Comparison of ENCODE assay signal across 19 cellular contexts in the genomic region with DNA sequence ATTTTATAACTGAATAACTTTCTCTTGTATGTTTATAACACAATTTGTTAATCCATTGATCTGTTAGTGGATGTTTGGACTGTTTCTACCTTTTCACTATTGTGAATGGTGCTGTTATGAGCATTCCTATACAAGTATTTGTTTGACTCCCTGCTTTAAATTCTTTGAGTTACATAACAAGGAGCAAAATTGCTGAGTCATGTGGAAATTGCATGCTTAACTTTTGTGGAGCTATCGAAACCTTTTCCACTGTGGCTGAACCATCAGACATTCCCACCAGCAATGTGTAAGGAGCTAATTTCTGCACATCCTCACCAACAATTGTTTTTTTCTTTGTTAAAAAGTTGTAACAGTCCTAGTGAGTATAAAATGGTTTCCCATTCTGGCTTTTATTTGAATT.
"Had no signal": no experiment of that assay in that cellular context is flagged by ENCODE, and none has a peak within 500 bp of the region (broad histone marks: within the 10 kb centered on the region; RNA-seq: fewer than 3 reads in every experiment).

No MANE protein-coding gene starts in this region.

- DNase-seq: activated CD4-positive, CD25-positive, alpha-beta regulatory T cell treated with anti-CD3 and anti-CD28 coated beads, Interleukin-2, amount 50 U/mL, for 72 hours; activated naive CD4-positive, alpha-beta T cell treated with anti-CD3 and anti-CD28 coated beads for 36 hours; activated naive CD8-positive, alpha-beta T cell treated with anti-CD3 and anti-CD28 coated beads, Interleukin-2, amount 50 U/mL, for 24 hours; dorsolateral prefrontal cortex; foreskin fibroblast; hippocampal formation; kidney; left lung; mucosa of descending colon; naive thymus-derived CD8-positive, alpha-beta T cell; nucleus accumbens; posterior cingulate gyrus; right cardiac atrium; T-helper 9 cell; upper lobe of left lung had no signal

- H3K4me3 ChIP-seq: ascending aorta, dorsolateral prefrontal cortex, left lung, mucosa of descending colon, skin epidermis, suprapubic skin, upper lobe of left lung had no signal

- H3K9me3 ChIP-seq: ascending aorta, left lung, mucosa of descending colon, suprapubic skin, upper lobe of left lung had no signal

- H3K4me1 ChIP-seq: ascending aorta, left lung, suprapubic skin, upper lobe of left lung had no signal

- ATAC-seq: activated naive CD8-positive, alpha-beta T cell treated with anti-CD3 and anti-CD28 coated beads, Interleukin-2, amount 50 U/mL, for 24 hours; esophagus mucosa; left lung; mucosa of descending colon; naive thymus-derived CD8-positive, alpha-beta T cell; right cardiac atrium had no signal

- H3K36me3 ChIP-seq: ascending aorta, left lung, suprapubic skin, upper lobe of left lung had no signal

- H3K27me3 ChIP-seq: ascending aorta, dorsolateral prefrontal cortex, left lung, suprapubic skin, upper lobe of left lung had no signal

- H3K27ac ChIP-seq: ascending aorta, dorsolateral prefrontal cortex, left lung, skin epidermis, suprapubic skin, upper lobe of left lung had no signal
